Comparison of ENCODE assay signal across 8 cellular contexts in genomic region chr11:65899356-65900124, GRCh38. TPM values are rescaled to one million over a fixed set of nuclear protein-coding genes. Genes with fewer than 3 reads are reported as not detected.
DNase-seq lines count a peak whose midpoint lies in the region; ATAC-seq and TF ChIP-seq lines count a peak whose summit lies in the region.

No MANE protein-coding gene starts in this region.

- H3K4me1 ChIP-seq in osteoblast (ENCODE audit: insufficient read depth, low read length): peaks cover 68% of the 10 kb centered on the region
- H3K4me1 ChIP-seq in urinary bladder (ENCODE audit: insufficient read depth): no peaks in the 10 kb centered on the region

- H3K9me3 ChIP-seq in osteoblast (ENCODE audit: low read depth, low read length): no peaks in the 10 kb centered on the region

- H3K4me1 Mint-ChIP-seq in activated T-cell treated with anti-CD3 and anti-CD28 coated beads, Interleukin-2, amount 50 U/mL, for 72 hours (ENCODE audit: low read depth): peaks cover 63% of the 10 kb centered on the region

- DNase-seq in GM03348 (ENCODE audit: low spot score): peak; percentile 90
- peak; percentile 46 for DNase-seq in NOMO-1 treated with DMSO at 0.1 percent for 48 hours (lab: John Stamatoyannopoulos, UW; ENCODE audit: unreplicated experiment)
- DNase-seq in activated T-cell treated with anti-CD3 and anti-CD28 coated beads, Interleukin-2, amount 50 U/mL, for 72 hours: peak; percentile 86 to 87
- peak; percentile 65 for DNase-seq in fibroblast of the aortic adventitia (ENCODE audit: low read depth)
- DNase-seq in osteoblast (ENCODE audit: insufficient read length, low spot score, missing footprints): peak; percentile 97
- DNase-seq in GM19238 (ENCODE audit: insufficient read length, low spot score): no peak
- no peak for DNase-seq in NCI-H748 treated with DMSO at 0.1 percent for 48 hours (lab: John Stamatoyannopoulos, UW)

- no peaks in the 10 kb centered on the region for H3K27me3 ChIP-seq in osteoblast (ENCODE audit: insufficient read depth, low read length)

- no peak for TF ChIP-seq CTCF in fibroblast of the aortic adventitia (IDR thresholded peaks at IDR 0.05; ENCODE audit: insufficient read depth, low read length)
- TF ChIP-seq CTCF in osteoblast (IDR thresholded peaks at IDR 0.05; ENCODE audit: extremely low read depth, low read depth, low read length): no peak

- peak; percentile 42 to 58 for ATAC-seq in activated T-cell treated with anti-CD3 and anti-CD28 coated beads, Interleukin-2, amount 50 U/mL, for 72 hours (replicated peaks in 1 of 2)

- H3K4me3 ChIP-seq in fibroblast of the aortic adventitia (ENCODE audit: low read depth, low read length) (peak overlapping the region; percentile 87), osteoblast (ENCODE audit: insufficient read depth, low read length) (peak overlapping the region; percentile 95), urinary bladder (ENCODE audit: low read depth, low read length) (peak overlapping the region; percentile 41)

- H3K4me2 ChIP-seq in osteoblast (ENCODE audit: insufficient read depth, low read length): peak overlapping the region; percentile 81

- peak overlapping the region; percentile 91 to 93 for H3K4me3 Mint-ChIP-seq in activated T-cell treated with anti-CD3 and anti-CD28 coated beads, Interleukin-2, amount 50 U/mL, for 72 hours

- WGBS in urinary bladder: 3% methylated on average over 78 of the region's 78 CpGs

- peak overlapping the region; percentile 72 for H3K27ac Mint-ChIP-seq in activated T-cell treated with anti-CD3 and anti-CD28 coated beads, Interleukin-2, amount 50 U/mL, for 72 hours

- H2AFZ ChIP-seq in osteoblast (ENCODE audit: low read length): no peak overlapping the region

- H3K27ac ChIP-seq in osteoblast (ENCODE audit: low read depth, low read length) (peak overlapping the region; percentile 95), urinary bladder (ENCODE audit: low read depth) (no peak overlapping the region)

- H3K79me2 ChIP-seq in osteoblast (ENCODE audit: insufficient read depth, low read length): peaks cover 59% of the 10 kb centered on the region

- H4K20me1 ChIP-seq in osteoblast (ENCODE audit: insufficient read depth, low read length): peaks cover 23% of the 10 kb centered on the region

- no peaks in the 10 kb centered on the region for H3K27me3 Mint-ChIP-seq in activated T-cell treated with anti-CD3 and anti-CD28 coated beads, Interleukin-2, amount 50 U/mL, for 72 hours (ENCODE audit: low read depth)

- no peaks in the 10 kb centered on the region for H3K9me3 Mint-ChIP-seq in activated T-cell treated with anti-CD3 and anti-CD28 coated beads, Interleukin-2, amount 50 U/mL, for 72 hours

- H3K36me3 ChIP-seq in osteoblast (ENCODE audit: insufficient read depth, low read length): peaks cover 32% of the 10 kb centered on the region
- H3K36me3 ChIP-seq in urinary bladder (ENCODE audit: insufficient read depth): no peaks in the 10 kb centered on the region

- H3K36me3 Mint-ChIP-seq in activated T-cell treated with anti-CD3 and anti-CD28 coated beads, Interleukin-2, amount 50 U/mL, for 72 hours (ENCODE audit: insufficient read depth in 2 of 2): peaks cover 6 to 7% of the 10 kb centered on the region in 2 donors

RNA-seq across cellular contexts. Expression of gene FOSL1, which starts 0.6 kb away (rescaled TPM):
- total RNA-seq in activated T-cell treated with anti-CD3 and anti-CD28 coated beads, Interleukin-2, amount 50 U/mL, for 72 hours: 10 to 100 TPM; 11.9 to 18.8 TPM
- total RNA-seq in fibroblast of the aortic adventitia (ENCODE audit: low replicate concordance): 11.4 and 73.9 TPM in 2 replicates
- total RNA-seq in osteoblast: 13.0 and 13.8 TPM in 2 replicates
- not detected for total RNA-seq in urinary bladder
- polyA plus RNA-seq in urinary bladder: 7.5 TPM

RNA-seq across cellular contexts. Expression of gene CCDC85B, which starts 9.1 kb away (rescaled TPM):
- 10 to 100 TPM; 35.4 to 37.5 TPM for total RNA-seq in activated T-cell treated with anti-CD3 and anti-CD28 coated beads, Interleukin-2, amount 50 U/mL, for 72 hours
- 75.0 and 288 TPM in 2 replicates for total RNA-seq in fibroblast of the aortic adventitia (ENCODE audit: low replicate concordance)
- 42.4 and 47.0 TPM in 2 replicates for total RNA-seq in osteoblast
- total RNA-seq in urinary bladder: 6.9 TPM
- 84.1 TPM for polyA plus RNA-seq in urinary bladder

RNA-seq across cellular contexts. Expression of gene FIBP, which starts 11.3 kb away (rescaled TPM):
- total RNA-seq in activated T-cell treated with anti-CD3 and anti-CD28 coated beads, Interleukin-2, amount 50 U/mL, for 72 hours: 10 to 100 TPM; 86.4 to 91.9 TPM
- 71.7 and 157 TPM in 2 replicates for total RNA-seq in fibroblast of the aortic adventitia (ENCODE audit: low replicate concordance)
- total RNA-seq in osteoblast: 129 and 151 TPM in 2 replicates
- total RNA-seq in urinary bladder: 60.7 TPM
- polyA plus RNA-seq in urinary bladder: 64.0 TPM

RNA-seq across cellular contexts. Expression of gene C11orf68, which starts 19.3 kb away (rescaled TPM):
- 10 to 100 TPM; 34.7 to 36.5 TPM for total RNA-seq in activated T-cell treated with anti-CD3 and anti-CD28 coated beads, Interleukin-2, amount 50 U/mL, for 72 hours
- 9.6 and 44.8 TPM in 2 replicates for total RNA-seq in fibroblast of the aortic adventitia (ENCODE audit: low replicate concordance)
- total RNA-seq in osteoblast: 30.9 and 32.9 TPM in 2 replicates
- total RNA-seq in urinary bladder: 11.8 TPM
- 65.9 TPM for polyA plus RNA-seq in urinary bladder

RNA-seq across cellular contexts. Expression of gene DRAP1, which starts 19.7 kb away (rescaled TPM):
- total RNA-seq in activated T-cell treated with anti-CD3 and anti-CD28 coated beads, Interleukin-2, amount 50 U/mL, for 72 hours: 100 to 1,000 TPM; 126 to 145 TPM
- 155 and 317 TPM in 2 replicates for total RNA-seq in fibroblast of the aortic adventitia (ENCODE audit: low replicate concordance)
- 170 and 190 TPM in 2 replicates for total RNA-seq in osteoblast
- total RNA-seq in urinary bladder: 36.7 TPM
- 111 TPM for polyA plus RNA-seq in urinary bladder

Comparison
In these comparisons a context has a peak if more than half of its experiments do, and no peak if none do; other contexts are left out.
1. DNase-seq: peak in GM03348 (single experiment), NOMO-1 treated with DMSO at 0.1 percent for 48 hours (single experiment), activated T-cell treated with anti-CD3 and anti-CD28 coated beads, Interleukin-2, amount 50 U/mL, for 72 hours (2 of 2), fibroblast of the aortic adventitia (single experiment) and osteoblast (single experiment); none in GM19238 (single experiment) and NCI-H748 treated with DMSO at 0.1 percent for 48 hours (single experiment).
2. H3K4me3 ChIP-seq: peak in every context shown above with its lines; median percentile 95 in osteoblast; 87 in fibroblast of the aortic adventitia; 41 in urinary bladder.
3. RNA of gene FOSL1, which starts 0.6 kb away (total RNA-seq): 11.4 to 73.9 TPM in fibroblast of the aortic adventitia, 11.9 to 18.8 TPM in activated T-cell treated with anti-CD3 and anti-CD28 coated beads, Interleukin-2, amount 50 U/mL, for 72 hours and 13.0 to 13.8 TPM in osteoblast; not detected in urinary bladder (single experiment); every median in the first group is over 10 times any median in the second.